Comparison of ENCODE assay signal across 8 cellular contexts in the genomic region with DNA sequence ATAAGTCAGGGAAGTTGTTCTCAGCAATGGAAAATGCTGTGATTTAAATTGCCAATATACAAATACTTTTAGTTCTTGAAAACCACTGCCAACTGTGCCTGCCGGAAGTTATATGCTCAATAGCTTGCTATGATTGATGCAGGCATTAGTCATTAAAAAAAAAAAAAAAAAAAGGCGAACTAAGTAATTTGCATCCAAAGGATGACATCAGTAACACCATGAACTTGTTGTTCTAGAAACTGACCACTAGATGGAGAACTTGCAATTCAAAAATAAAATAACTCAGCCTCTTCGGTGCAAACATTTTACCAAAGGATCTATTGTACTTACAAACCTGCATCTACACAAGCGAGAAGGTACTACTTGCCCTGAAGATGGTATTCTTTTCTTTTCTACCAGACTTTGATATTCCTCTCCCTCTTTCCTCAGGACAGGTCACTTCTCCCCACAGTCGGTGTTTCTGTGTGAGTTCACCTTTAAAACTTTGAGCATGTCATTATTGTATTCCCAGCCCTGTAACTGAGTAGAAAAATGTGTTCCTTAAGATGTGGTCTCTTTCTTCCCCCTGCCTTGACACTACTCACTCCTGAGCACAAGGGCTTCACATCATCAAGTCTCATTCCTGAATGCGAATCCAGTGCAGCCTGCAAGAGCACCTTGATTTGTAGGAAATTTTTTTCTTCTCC.
DNase-seq lines count a peak whose midpoint lies in the region; ATAC-seq, FAIRE-seq and TF ChIP-seq lines count a peak whose summit lies in the region.

No MANE protein-coding gene starts in this region.

- H3K4me3 ChIP-seq in GM12878: no peak overlapping the region

- BruUV-seq in GM12878 (replicated peaks; lab: Mats Ljungman, UMichigan): no TSS peak

- peaks cover 6 to 7% of the 10 kb centered on the region in 2 donors for H3K4me1 Mint-ChIP-seq in immature natural killer cell
- H3K4me1 Mint-ChIP-seq in stimulated activated naive B cell treated with anti-CD40 and anti-IgM and Interleukin-4, amounts not matched to agents 10 μg/mL and 1 μg/mL and 100 μg/mL, for 72 hours: peaks cover 0 to 4% of the 10 kb centered on the region in 2 donors

- H3K27me3 ChIP-seq in GM12878 (replicated peaks in 1 of 2; ENCODE audit: control insufficient read depth in 2 of 2, insufficient read depth in 2 of 2, low read length in 1 of 2): no peaks in the 10 kb centered on the region

- H3K4me3 Mint-ChIP-seq in immature natural killer cell: no peak overlapping the region
- no peak overlapping the region for H3K4me3 Mint-ChIP-seq in stimulated activated naive B cell treated with anti-CD40 and anti-IgM and Interleukin-4, amounts not matched to agents 10 μg/mL and 1 μg/mL and 100 μg/mL, for 72 hours

- DNase-seq in EH (ENCODE audit: low read depth): peak; percentile 81
- peak; percentile 63 for DNase-seq in GM20000 (ENCODE audit: low spot score)
- DNase-seq in NCI-H526 treated with DMSO at 0.1 percent for 48 hours (lab: John Stamatoyannopoulos, UW): peak; percentile 51
- peak; percentile 12 for DNase-seq in GM12878 (ENCODE audit: low read depth, low spot score)
- DNase-seq in immature natural killer cell: peak; percentile 5 to 30 (median 9)
- DNase-seq in stimulated activated naive B cell treated with anti-CD40 and anti-IgM and Interleukin-4, amounts not matched to agents 10 μg/mL and 1 μg/mL and 100 μg/mL, for 72 hours: no peak
- DNase-seq in activated CD8-positive, alpha-beta memory T cell treated with anti-CD3 and anti-CD28 coated beads, Interleukin-2, amount 50 U/mL, for 4 hours: no peak

- TF ChIP-seq CTCF in GM20000 (IDR thresholded peaks at IDR 0.05; ENCODE audit: extremely low read depth, missing control alignments): peak; percentile 22
- peak; percentile 55 to 62 (median 56); a peak in 5 of 6 replicates for TF ChIP-seq CTCF in GM12878 (IDR thresholded peaks at IDR 0.05 in 2 of 3, conservative IDR thresholded peaks at IDR 0.05 in 1 of 3; ENCODE audit: control insufficient read depth in 2 of 3, extremely low read depth in 1 of 3, insufficient read depth in 1 of 3, low read depth in 3 of 3, low read length in 3 of 3)

- H3K9ac ChIP-seq in GM12878 (ENCODE audit: control insufficient read depth, insufficient read depth, low read length): no peak overlapping the region

- POLR2A ChIA-PET in GM12878 (lab: Charles Lee): no interaction called here

- H2AFZ ChIP-seq in GM12878 (ENCODE audit: control insufficient read depth, low read depth, low read length): no peak overlapping the region

- no peaks in the 10 kb centered on the region for H3K4me1 ChIP-seq in GM12878 (ENCODE audit: control insufficient read depth, insufficient read depth, low read length)

- no peaks in the 10 kb centered on the region for H3K36me3 ChIP-seq in GM12878 (ENCODE audit: control insufficient read depth in 2 of 2, insufficient read depth in 2 of 2, low read length in 1 of 2)

- SMC1A ChIA-PET in GM12878 (lab: Charles Lee; ENCODE audit: uncharacterized antibody, unreplicated experiment): interaction anchor here (0.6 to 0.8 kb wide), 3 partner anchors 12 to 113 kb away, joined by 3 to 4 read pairs (median 3); no protein-coding TSS in a partner anchor

- RAD21 ChIA-PET in GM12878 (lab: Charles Lee; ENCODE audit: unreplicated experiment): interaction anchor here (0.6 to 0.9 kb wide), 3 partner anchors 14 to 922 kb away, joined by 3 read pairs; no protein-coding TSS in a partner anchor

- TF ChIP-seq RAD21 in GM12878 (IDR thresholded peaks at IDR 0.05; ENCODE audit: insufficient read depth, low read depth, low read length): peak; percentile 68

- intact Hi-C loops in GM12878 (cut with micrococcal nuclease; ENCODE audit: unreplicated experiment): loop anchor here (1.0 to 10.0 kb wide), 2 partner anchors 914 to 1177 kb away; no protein-coding TSS in a partner anchor

- H3K27ac ChIP-seq in GM12878 (ENCODE audit: control insufficient read depth, insufficient read depth): no peak overlapping the region

- no peak overlapping the region for H3K4me2 ChIP-seq in GM12878 (ENCODE audit: control insufficient read depth, insufficient read depth)

- H3K9me3 Mint-ChIP-seq in immature natural killer cell: no peaks in the 10 kb centered on the region
- H3K9me3 Mint-ChIP-seq in stimulated activated naive B cell treated with anti-CD40 and anti-IgM and Interleukin-4, amounts not matched to agents 10 μg/mL and 1 μg/mL and 100 μg/mL, for 72 hours: no peaks in the 10 kb centered on the region

- no peak for TF ChIP-seq EP300 in GM12878 (IDR thresholded peaks at IDR 0.05; ENCODE audit: borderline replicate concordance in 1 of 2, control insufficient read depth in 1 of 2, low read depth in 2 of 2, low read length in 2 of 2)

- H3K79me2 ChIP-seq in GM12878 (ENCODE audit: control insufficient read depth, insufficient read depth, low read length): no peaks in the 10 kb centered on the region

- no peaks in the 10 kb centered on the region for H3K9me3 ChIP-seq in GM12878 (replicated peaks; ENCODE audit: control insufficient read depth, insufficient read depth, low read length)

- H4K20me1 ChIP-seq in GM12878 (ENCODE audit: control insufficient read depth, insufficient read depth): no peaks in the 10 kb centered on the region

- TF ChIP-seq POLR2A in GM12878 (IDR thresholded peaks at IDR 0.05; ENCODE audit: low read depth, low read length): no peak

- in situ Hi-C loops in GM12878 (cut with MboI): loop anchor here (10.0 to 25.0 kb wide), 3 partner anchors 694 to 1169 kb away; no protein-coding TSS in a partner anchor

- no peak overlapping the region for H3K27ac Mint-ChIP-seq in immature natural killer cell
- no peak overlapping the region for H3K27ac Mint-ChIP-seq in stimulated activated naive B cell treated with anti-CD40 and anti-IgM and Interleukin-4, amounts not matched to agents 10 μg/mL and 1 μg/mL and 100 μg/mL, for 72 hours

- ATAC-seq in HG03521 (IDR thresholded peaks at IDR 0.05; ENCODE audit: unreplicated experiment) (peak; percentile 80), GM12878 (peak; percentile 90)
- peak; percentile 79 to 91 for ATAC-seq in stimulated activated naive B cell treated with anti-CD40 and anti-IgM and Interleukin-4, amounts not matched to agents 10 μg/mL and 1 μg/mL and 100 μg/mL, for 72 hours (replicated peaks)

- CTCF ChIA-PET in GM12878 (lab: Yijun Ruan, JAX): interaction anchor here (0.6 to 2.7 kb wide), 12 partner anchors 10 to 1043 kb away, joined by 3 to 11 read pairs (median 4); no protein-coding TSS in a partner anchor

- H3K27me3 Mint-ChIP-seq in immature natural killer cell (ENCODE audit: low read depth in 3 of 3): peaks cover 0 to 5% (median 0%) of the 10 kb centered on the region in 3 donors
- H3K27me3 Mint-ChIP-seq in stimulated activated naive B cell treated with anti-CD40 and anti-IgM and Interleukin-4, amounts not matched to agents 10 μg/mL and 1 μg/mL and 100 μg/mL, for 72 hours: peaks cover 9 to 19% of the 10 kb centered on the region in 2 donors

- WGBS in GM12878 (ENCODE audit: insufficient coverage, insufficient replicate concordance, low lambda C conversion rate, missing lambda C conversion rate): 33% methylated on average over 6 of the region's 6 CpGs

- no peaks in the 10 kb centered on the region for H3K36me3 Mint-ChIP-seq in immature natural killer cell
- H3K36me3 Mint-ChIP-seq in stimulated activated naive B cell treated with anti-CD40 and anti-IgM and Interleukin-4, amounts not matched to agents 10 μg/mL and 1 μg/mL and 100 μg/mL, for 72 hours: no peaks in the 10 kb centered on the region

- FAIRE-seq in GM12878 (lab: Jason Lieb, UNC): peak; percentile 85

TF ChIP-seq in GM12878, 131 proteins besides CTCF, POLR2A, EP300 and RAD21 (continues in another document):
- no peak for TF ChIP-seq NR2F1 (conservative IDR thresholded peaks at IDR 0.05)
- TF ChIP-seq CBX3 (IDR thresholded peaks at IDR 0.05; ENCODE audit: borderline replicate concordance, low read depth): no peak
- peak; percentile 56 for TF ChIP-seq JUNB (IDR thresholded peaks at IDR 0.05)
- TF ChIP-seq SMC3 (IDR thresholded peaks at IDR 0.05; ENCODE audit: borderline replicate concordance, low read length): peak; percentile 70
- peak; percentile 75; the same call in 1 of the 3 replicates for TF ChIP-seq POU2F2 (IDR thresholded peaks at IDR 0.05; ENCODE audit: borderline replicate concordance, low read depth, low read length)
- peak; percentile 94 for TF ChIP-seq ZNF384 (IDR thresholded peaks at IDR 0.05; ENCODE audit: borderline replicate concordance, low read depth, low read length)
- TF ChIP-seq, protein P1, sequence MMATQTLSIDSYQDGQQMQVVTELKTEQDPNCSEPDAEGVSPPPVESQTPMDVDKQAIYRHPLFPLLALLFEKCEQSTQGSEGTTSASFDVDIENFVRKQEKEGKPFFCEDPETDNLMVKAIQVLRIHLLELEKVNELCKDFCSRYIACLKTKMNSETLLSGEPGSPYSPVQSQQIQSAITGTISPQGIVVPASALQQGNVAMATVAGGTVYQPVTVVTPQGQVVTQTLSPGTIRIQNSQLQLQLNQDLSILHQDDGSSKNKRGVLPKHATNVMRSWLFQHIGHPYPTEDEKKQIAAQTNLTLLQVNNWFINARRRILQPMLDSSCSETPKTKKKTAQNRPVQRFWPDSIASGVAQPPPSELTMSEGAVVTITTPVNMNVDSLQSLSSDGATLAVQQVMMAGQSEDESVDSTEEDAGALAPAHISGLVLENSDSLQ (IDR thresholded peaks at IDR 0.05): peak; percentile 93
- TF ChIP-seq, protein P2, sequence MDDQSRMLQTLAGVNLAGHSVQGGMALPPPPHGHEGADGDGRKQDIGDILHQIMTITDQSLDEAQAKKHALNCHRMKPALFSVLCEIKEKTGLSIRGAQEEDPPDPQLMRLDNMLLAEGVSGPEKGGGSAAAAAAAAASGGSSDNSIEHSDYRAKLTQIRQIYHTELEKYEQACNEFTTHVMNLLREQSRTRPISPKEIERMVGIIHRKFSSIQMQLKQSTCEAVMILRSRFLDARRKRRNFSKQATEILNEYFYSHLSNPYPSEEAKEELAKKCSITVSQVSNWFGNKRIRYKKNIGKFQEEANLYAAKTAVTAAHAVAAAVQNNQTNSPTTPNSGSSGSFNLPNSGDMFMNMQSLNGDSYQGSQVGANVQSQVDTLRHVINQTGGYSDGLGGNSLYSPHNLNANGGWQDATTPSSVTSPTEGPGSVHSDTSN (IDR thresholded peaks at IDR 0.05; ENCODE audit: insufficient replicate concordance, low read depth, low read length): peak; percentile 76
- TF ChIP-seq, protein P3, sequence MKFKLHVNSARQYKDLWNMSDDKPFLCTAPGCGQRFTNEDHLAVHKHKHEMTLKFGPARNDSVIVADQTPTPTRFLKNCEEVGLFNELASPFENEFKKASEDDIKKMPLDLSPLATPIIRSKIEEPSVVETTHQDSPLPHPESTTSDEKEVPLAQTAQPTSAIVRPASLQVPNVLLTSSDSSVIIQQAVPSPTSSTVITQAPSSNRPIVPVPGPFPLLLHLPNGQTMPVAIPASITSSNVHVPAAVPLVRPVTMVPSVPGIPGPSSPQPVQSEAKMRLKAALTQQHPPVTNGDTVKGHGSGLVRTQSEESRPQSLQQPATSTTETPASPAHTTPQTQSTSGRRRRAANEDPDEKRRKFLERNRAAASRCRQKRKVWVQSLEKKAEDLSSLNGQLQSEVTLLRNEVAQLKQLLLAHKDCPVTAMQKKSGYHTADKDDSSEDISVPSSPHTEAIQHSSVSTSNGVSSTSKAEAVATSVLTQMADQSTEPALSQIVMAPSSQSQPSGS (IDR thresholded peaks at IDR 0.05; ENCODE audit: low read length): peak; percentile 91

Comparison
In these comparisons a context has a peak if more than half of its experiments do, and no peak if none do; other contexts are left out.
1. DNase-seq: peak in EH (single experiment), GM20000 (single experiment), NCI-H526 treated with DMSO at 0.1 percent for 48 hours (single experiment), GM12878 (single experiment) and immature natural killer cell (3 of 3); none in stimulated activated naive B cell treated with anti-CD40 and anti-IgM and Interleukin-4, amounts not matched to agents 10 μg/mL and 1 μg/mL and 100 μg/mL, for 72 hours (single experiment) and activated CD8-positive, alpha-beta memory T cell treated with anti-CD3 and anti-CD28 coated beads, Interleukin-2, amount 50 U/mL, for 4 hours (single experiment).
2. Peak in every context shown above with its lines, with median percentiles within 50 percentile points of each other: ATAC-seq.